ENCODE assay signal across 8 cellular contexts in genomic region chr22:32202539-32203180, GRCh38. TPM values are rescaled to one million over a fixed set of nuclear protein-coding genes. Genes with fewer than 3 reads are reported as not detected.
DNase-seq lines count a peak whose midpoint lies in the region; ATAC-seq and TF ChIP-seq lines count a peak whose summit lies in the region.

No MANE protein-coding gene starts in this region.

- no peak for TF ChIP-seq POLR2A in NB4 (IDR thresholded peaks at IDR 0.05; ENCODE audit: extremely low read depth, insufficient read length)

- H3K36me3 Mint-ChIP-seq in T-helper 17 cell (ENCODE audit: low read depth) (peaks cover 3% of the 10 kb centered on the region), endothelial cell (ENCODE audit: low read depth, unreplicated experiment) (peaks cover 6% of the 10 kb centered on the region)

- H3K4me3 Mint-ChIP-seq in T-helper 17 cell (peak overlapping the region; percentile 91), endothelial cell (ENCODE audit: unreplicated experiment) (peak overlapping the region; percentile 94)

- ATAC-seq in T-helper 17 cell (peak; percentile 32), GM21423 (IDR thresholded peaks at IDR 0.05; ENCODE audit: unreplicated experiment) (no peak), GM21723 (IDR thresholded peaks at IDR 0.05; ENCODE audit: unreplicated experiment) (no peak)

- H3K9me3 Mint-ChIP-seq in endothelial cell (ENCODE audit: unreplicated experiment): no peaks in the 10 kb centered on the region

- peak overlapping the region; percentile 36 for H3K4me3 ChIP-seq in NB4 (ENCODE audit: low read depth, low read length)

- no peaks in the 10 kb centered on the region for H3K9me3 ChIP-seq in T-helper 17 cell (ENCODE audit: control insufficient read depth, low read length, poor library complexity, severe bottlenecking)

- H3K4me1 Mint-ChIP-seq in T-helper 17 cell: peaks cover 47% of the 10 kb centered on the region
- peaks cover 56% of the 10 kb centered on the region for H3K4me1 Mint-ChIP-seq in endothelial cell (ENCODE audit: unreplicated experiment)

- TF ChIP-seq CTCF in NB4 (IDR thresholded peaks at IDR 0.05; ENCODE audit: low read depth, low read length) (peak; percentile 56), endothelial cell (IDR thresholded peaks at IDR 0.05; ENCODE audit: unreplicated experiment) (peak; percentile 63)

- H3K27ac Mint-ChIP-seq in T-helper 17 cell (peak overlapping the region; percentile 81), endothelial cell (ENCODE audit: unreplicated experiment) (peak overlapping the region; percentile 61)

- H3K27me3 Mint-ChIP-seq in T-helper 17 cell (no peaks in the 10 kb centered on the region), endothelial cell (ENCODE audit: unreplicated experiment) (peaks cover 13% of the 10 kb centered on the region)

- DNase-seq in activated effector memory CD4-positive, alpha-beta T cell treated with anti-CD3 and anti-CD28 coated beads, Interleukin-2, amount 50 U/mL, for 16 hours: peak; percentile 78
- no peak for DNase-seq in activated effector memory CD4-positive, alpha-beta T cell treated with Interleukin-2 at 50 U/mL for 16 hours
- peak; percentile 66 for DNase-seq in NB4 (ENCODE audit: low read depth)
- DNase-seq in T-helper 17 cell: no peak
- peak; percentile 65 for DNase-seq in endothelial cell (ENCODE audit: low spot score)
- peak; percentile 65 for DNase-seq in mucosa of gallbladder (ENCODE audit: low spot score)

RNA-seq across cellular contexts. Expression of gene RFPL2, which starts 2.2 kb away (rescaled TPM):
- total RNA-seq in T-helper 17 cell (1 to 10 TPM in 1 of 2 donors, under 1 TPM in 1; 0.94 to 1.6 TPM), endothelial cell (ENCODE audit: unreplicated experiment) (11.8 TPM), mucosa of gallbladder (0.14 TPM)

RNA-seq across cellular contexts. Expression of gene C22orf42, which starts 43.6 kb away (rescaled TPM):
- not detected for total RNA-seq in T-helper 17 cell
- total RNA-seq in endothelial cell (ENCODE audit: unreplicated experiment): not detected
- total RNA-seq in mucosa of gallbladder: not detected

RNA-seq across cellular contexts. Expression of gene SLC5A4, which starts 52.5 kb away (rescaled TPM):
- total RNA-seq in T-helper 17 cell (not detected), endothelial cell (ENCODE audit: unreplicated experiment) (not detected), mucosa of gallbladder (0.81 TPM)

Comparison
In these comparisons a context has a peak if more than half of its experiments do, and no peak if none do; other contexts are left out.
1. DNase-seq: peak in activated effector memory CD4-positive, alpha-beta T cell treated with anti-CD3 and anti-CD28 coated beads, Interleukin-2, amount 50 U/mL, for 16 hours (single experiment), NB4 (single experiment), endothelial cell (single experiment) and mucosa of gallbladder (single experiment); none in activated effector memory CD4-positive, alpha-beta T cell treated with Interleukin-2 at 50 U/mL for 16 hours (single experiment) and T-helper 17 cell (0 of 3).